Comparison of ENCODE assay signal across 1 cellular context in the genomic region with DNA sequence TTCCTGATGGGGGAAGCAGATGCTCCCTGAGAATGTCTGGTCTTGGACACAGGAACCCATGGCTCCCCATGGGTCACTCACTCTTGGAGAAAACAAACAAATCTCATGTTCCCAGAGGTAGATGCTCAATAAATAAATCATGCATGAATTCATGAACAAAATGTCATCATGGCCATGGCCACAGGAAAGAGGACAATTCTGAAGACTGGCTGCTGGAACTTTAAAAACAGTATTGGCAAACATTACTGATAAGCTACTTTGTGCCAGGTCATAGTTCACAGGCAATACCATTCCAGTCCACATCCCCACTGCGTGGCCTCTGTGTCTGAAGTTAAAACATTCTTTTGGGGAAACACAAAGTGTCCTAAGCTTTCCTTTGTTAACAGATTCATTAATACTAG.
TF ChIP-seq lines count a peak whose summit lies in the region.

No MANE protein-coding gene starts in this region.

TF ChIP-seq in HepG2, 621 proteins besides CTCF, POLR2A, EP300 and RAD21 (continued from another document and continues in another):
- TF ChIP-seq ZSCAN30 (CRISPR knock-in tag; IDR thresholded peaks at IDR 0.05) (no peak), ZNF83 (CRISPR knock-in tag; IDR thresholded peaks at IDR 0.05; ENCODE audit: borderline replicate concordance) (no peak), NFRKB (IDR thresholded peaks at IDR 0.05) (no peak), THYN1 (CRISPR knock-in tag; IDR thresholded peaks at IDR 0.05; ENCODE audit: borderline replicate concordance, low read depth) (0 out of 2 replicates have a peak, but pooled peaks have one; percentile 60), ZFP37 (CRISPR knock-in tag; IDR thresholded peaks at IDR 0.05; ENCODE audit: borderline replicate concordance) (no peak), FLYWCH1 (CRISPR knock-in tag; IDR thresholded peaks at IDR 0.05) (no peak), ZNF382 (CRISPR knock-in tag; IDR thresholded peaks at IDR 0.05; ENCODE audit: borderline replicate concordance) (no peak), ZNF446 (CRISPR knock-in tag; IDR thresholded peaks at IDR 0.05) (no peak), IKZF4 (CRISPR knock-in tag; IDR thresholded peaks at IDR 0.05; ENCODE audit: borderline replicate concordance, low read depth, not compliant biosample characterization) (no peak), HOXA7 (CRISPR knock-in tag; IDR thresholded peaks at IDR 0.05) (no peak), MZF1 (CRISPR knock-in tag; IDR thresholded peaks at IDR 0.05; ENCODE audit: borderline replicate concordance) (no peak), REST (IDR thresholded peaks at IDR 0.05; ENCODE audit: borderline replicate concordance in 1 of 2, low read depth in 1 of 2, low read length in 2 of 2) (0 out of 4 replicates have a peak, but pooled peaks of 1 of the 2 experiments have one; percentile 39), ELF3 (CRISPR knock-in tag; IDR thresholded peaks at IDR 0.05) (peak; percentile 77), TBL1XR1 (IDR thresholded peaks at IDR 0.05; ENCODE audit: borderline replicate concordance, low read length, partially characterized antibody) (no peak), NR0B2 (CRISPR knock-in tag; IDR thresholded peaks at IDR 0.05) (no peak), ZBTB25 (CRISPR knock-in tag; IDR thresholded peaks at IDR 0.05) (no peak), NFYC (CRISPR knock-in tag; IDR thresholded peaks at IDR 0.05) (no peak), MEIS1 (CRISPR knock-in tag; IDR thresholded peaks at IDR 0.05; ENCODE audit: borderline replicate concordance) (no peak), NRL (CRISPR knock-in tag; IDR thresholded peaks at IDR 0.05; ENCODE audit: borderline replicate concordance) (no peak), ZNF781 (CRISPR knock-in tag; IDR thresholded peaks at IDR 0.05; ENCODE audit: borderline replicate concordance, not compliant biosample characterization) (no peak), CHD4 (IDR thresholded peaks at IDR 0.05; ENCODE audit: borderline replicate concordance, low read length) (no peak), RFX5 (IDR thresholded peaks at IDR 0.05; ENCODE audit: low read depth, low read length) (no peak), ZNF160 (CRISPR knock-in tag; IDR thresholded peaks at IDR 0.05) (no peak), ZNF691 (CRISPR knock-in tag; IDR thresholded peaks at IDR 0.05; ENCODE audit: borderline replicate concordance, low read depth) (no peak), NFYB (CRISPR knock-in tag; IDR thresholded peaks at IDR 0.05) (no peak), CBX1 (IDR thresholded peaks at IDR 0.05; ENCODE audit: low read depth) (no peak), MAFG (CRISPR knock-in tag; IDR thresholded peaks at IDR 0.05) (no peak), GATA4 (IDR thresholded peaks at IDR 0.05; ENCODE audit: borderline replicate concordance, low read depth) (peak; percentile 53; the same call in 1 of the 2 replicates), AKAP8 (CRISPR knock-in tag; IDR thresholded peaks at IDR 0.05) (no peak), SPEN (CRISPR knock-in tag; IDR thresholded peaks at IDR 0.05; ENCODE audit: low read depth) (no peak; the same call in 1 of the 2 replicates), RFX1 (IDR thresholded peaks at IDR 0.05) (no peak), TERF1 (CRISPR knock-in tag; IDR thresholded peaks at IDR 0.05) (no peak), ZNF468 (CRISPR knock-in tag; IDR thresholded peaks at IDR 0.05) (no peak), PTBP1 (IDR thresholded peaks at IDR 0.05; ENCODE audit: low read depth, low read length, poor library complexity, severe bottlenecking) (no peak)
- TF ChIP-seq, protein P1, sequence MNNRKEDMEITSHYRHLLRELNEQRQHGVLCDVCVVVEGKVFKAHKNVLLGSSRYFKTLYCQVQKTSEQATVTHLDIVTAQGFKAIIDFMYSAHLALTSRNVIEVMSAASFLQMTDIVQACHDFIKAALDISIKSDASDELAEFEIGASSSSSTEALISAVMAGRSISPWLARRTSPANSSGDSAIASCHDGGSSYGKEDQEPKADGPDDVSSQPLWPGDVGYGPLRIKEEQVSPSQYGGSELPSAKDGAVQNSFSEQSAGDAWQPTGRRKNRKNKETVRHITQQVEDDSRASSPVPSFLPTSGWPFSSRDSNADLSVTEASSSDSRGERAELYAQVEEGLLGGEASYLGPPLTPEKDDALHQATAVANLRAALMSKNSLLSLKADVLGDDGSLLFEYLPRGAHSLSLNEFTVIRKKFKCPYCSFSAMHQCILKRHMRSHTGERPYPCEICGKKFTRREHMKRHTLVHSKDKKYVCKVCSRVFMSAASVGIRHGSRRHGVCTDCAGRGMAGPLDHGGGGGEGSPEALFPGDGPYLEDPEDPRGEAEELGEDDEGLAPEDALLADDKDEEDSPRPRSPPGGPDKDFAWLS (CRISPR knock-in tag; IDR thresholded peaks at IDR 0.05; ENCODE audit: borderline replicate concordance): no peak
- TF ChIP-seq, protein P2, sequence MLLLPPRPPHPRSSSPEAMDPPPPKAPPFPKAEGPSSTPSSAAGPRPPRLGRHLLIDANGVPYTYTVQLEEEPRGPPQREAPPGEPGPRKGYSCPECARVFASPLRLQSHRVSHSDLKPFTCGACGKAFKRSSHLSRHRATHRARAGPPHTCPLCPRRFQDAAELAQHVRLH (CRISPR knock-in tag; IDR thresholded peaks at IDR 0.05; ENCODE audit: borderline replicate concordance, low read depth): no peak
- TF ChIP-seq, protein P3, sequence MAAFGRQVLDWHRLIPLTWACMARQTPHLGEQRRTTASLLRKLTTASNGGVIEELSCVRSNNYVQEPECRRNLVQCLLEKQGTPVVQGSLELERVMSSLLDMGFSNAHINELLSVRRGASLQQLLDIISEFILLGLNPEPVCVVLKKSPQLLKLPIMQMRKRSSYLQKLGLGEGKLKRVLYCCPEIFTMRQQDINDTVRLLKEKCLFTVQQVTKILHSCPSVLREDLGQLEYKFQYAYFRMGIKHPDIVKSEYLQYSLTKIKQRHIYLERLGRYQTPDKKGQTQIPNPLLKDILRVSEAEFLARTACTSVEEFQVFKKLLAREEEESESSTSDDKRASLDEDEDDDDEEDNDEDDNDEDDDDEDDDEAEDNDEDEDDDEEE (CRISPR knock-in tag; IDR thresholded peaks at IDR 0.05): no peak
- TF ChIP-seq, protein P4, sequence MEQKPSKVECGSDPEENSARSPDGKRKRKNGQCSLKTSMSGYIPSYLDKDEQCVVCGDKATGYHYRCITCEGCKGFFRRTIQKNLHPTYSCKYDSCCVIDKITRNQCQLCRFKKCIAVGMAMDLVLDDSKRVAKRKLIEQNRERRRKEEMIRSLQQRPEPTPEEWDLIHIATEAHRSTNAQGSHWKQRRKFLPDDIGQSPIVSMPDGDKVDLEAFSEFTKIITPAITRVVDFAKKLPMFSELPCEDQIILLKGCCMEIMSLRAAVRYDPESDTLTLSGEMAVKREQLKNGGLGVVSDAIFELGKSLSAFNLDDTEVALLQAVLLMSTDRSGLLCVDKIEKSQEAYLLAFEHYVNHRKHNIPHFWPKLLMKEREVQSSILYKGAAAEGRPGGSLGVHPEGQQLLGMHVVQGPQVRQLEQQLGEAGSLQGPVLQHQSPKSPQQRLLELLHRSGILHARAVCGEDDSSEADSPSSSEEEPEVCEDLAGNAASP (CRISPR knock-in tag; IDR thresholded peaks at IDR 0.05; ENCODE audit: borderline replicate concordance): peak; percentile 73; the same call in 1 of the 2 replicates
- TF ChIP-seq, protein P5, sequence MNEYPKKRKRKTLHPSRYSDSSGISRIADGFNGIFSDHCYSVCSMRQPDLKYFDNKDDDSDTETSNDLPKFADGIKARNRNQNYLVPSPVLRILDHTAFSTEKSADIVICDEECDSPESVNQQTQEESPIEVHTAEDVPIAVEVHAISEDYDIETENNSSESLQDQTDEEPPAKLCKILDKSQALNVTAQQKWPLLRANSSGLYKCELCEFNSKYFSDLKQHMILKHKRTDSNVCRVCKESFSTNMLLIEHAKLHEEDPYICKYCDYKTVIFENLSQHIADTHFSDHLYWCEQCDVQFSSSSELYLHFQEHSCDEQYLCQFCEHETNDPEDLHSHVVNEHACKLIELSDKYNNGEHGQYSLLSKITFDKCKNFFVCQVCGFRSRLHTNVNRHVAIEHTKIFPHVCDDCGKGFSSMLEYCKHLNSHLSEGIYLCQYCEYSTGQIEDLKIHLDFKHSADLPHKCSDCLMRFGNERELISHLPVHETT (CRISPR knock-in tag; conservative IDR thresholded peaks at IDR 0.05): no peak
- TF ChIP-seq, protein P6, sequence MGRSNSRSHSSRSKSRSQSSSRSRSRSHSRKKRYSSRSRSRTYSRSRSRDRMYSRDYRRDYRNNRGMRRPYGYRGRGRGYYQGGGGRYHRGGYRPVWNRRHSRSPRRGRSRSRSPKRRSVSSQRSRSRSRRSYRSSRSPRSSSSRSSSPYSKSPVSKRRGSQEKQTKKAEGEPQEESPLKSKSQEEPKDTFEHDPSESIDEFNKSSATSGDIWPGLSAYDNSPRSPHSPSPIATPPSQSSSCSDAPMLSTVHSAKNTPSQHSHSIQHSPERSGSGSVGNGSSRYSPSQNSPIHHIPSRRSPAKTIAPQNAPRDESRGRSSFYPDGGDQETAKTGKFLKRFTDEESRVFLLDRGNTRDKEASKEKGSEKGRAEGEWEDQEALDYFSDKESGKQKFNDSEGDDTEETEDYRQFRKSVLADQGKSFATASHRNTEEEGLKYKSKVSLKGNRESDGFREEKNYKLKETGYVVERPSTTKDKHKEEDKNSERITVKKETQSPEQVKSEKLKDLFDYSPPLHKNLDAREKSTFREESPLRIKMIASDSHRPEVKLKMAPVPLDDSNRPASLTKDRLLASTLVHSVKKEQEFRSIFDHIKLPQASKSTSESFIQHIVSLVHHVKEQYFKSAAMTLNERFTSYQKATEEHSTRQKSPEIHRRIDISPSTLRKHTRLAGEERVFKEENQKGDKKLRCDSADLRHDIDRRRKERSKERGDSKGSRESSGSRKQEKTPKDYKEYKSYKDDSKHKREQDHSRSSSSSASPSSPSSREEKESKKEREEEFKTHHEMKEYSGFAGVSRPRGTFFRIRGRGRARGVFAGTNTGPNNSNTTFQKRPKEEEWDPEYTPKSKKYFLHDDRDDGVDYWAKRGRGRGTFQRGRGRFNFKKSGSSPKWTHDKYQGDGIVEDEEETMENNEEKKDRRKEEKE (IDR thresholded peaks at IDR 0.05): no peak
- TF ChIP-seq, protein P7, sequence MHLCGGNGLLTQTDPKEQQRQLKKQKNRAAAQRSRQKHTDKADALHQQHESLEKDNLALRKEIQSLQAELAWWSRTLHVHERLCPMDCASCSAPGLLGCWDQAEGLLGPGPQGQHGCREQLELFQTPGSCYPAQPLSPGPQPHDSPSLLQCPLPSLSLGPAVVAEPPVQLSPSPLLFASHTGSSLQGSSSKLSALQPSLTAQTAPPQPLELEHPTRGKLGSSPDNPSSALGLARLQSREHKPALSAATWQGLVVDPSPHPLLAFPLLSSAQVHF (CRISPR knock-in tag; IDR thresholded peaks at IDR 0.05): no peak
- TF ChIP-seq, protein P8, sequence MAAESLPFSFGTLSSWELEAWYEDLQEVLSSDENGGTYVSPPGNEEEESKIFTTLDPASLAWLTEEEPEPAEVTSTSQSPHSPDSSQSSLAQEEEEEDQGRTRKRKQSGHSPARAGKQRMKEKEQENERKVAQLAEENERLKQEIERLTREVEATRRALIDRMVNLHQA (CRISPR knock-in tag; IDR thresholded peaks at IDR 0.05): no peak
